Comparison of ENCODE assay signal across 21 cellular contexts in the genomic region with DNA sequence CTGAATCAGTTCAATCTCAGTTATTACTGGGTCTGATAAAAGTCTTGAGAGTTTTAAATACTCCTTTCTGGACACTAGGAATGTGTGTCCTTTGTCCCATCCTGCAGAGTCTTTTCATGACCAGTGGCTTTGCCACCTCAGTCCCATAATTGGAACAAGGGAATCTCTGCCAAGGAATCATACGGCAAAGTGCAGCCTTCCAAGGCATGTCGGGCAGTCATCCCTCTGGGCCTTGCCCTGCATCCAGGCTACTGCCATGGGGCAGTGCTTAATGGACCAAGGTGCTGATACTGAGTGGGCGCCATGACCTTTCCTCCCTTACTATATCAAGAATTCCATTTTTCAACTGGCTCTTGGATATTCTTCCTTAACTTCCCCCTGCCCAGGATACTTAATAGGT.
DNase-seq lines count a peak whose midpoint lies in the region; ATAC-seq and TF ChIP-seq lines count a peak whose summit lies in the region.
"Had no signal": no experiment of that assay in that cellular context is flagged by ENCODE, and none has a peak within 500 bp of the region (broad histone marks: within the 10 kb centered on the region; RNA-seq: fewer than 3 reads in every experiment).

No MANE protein-coding gene starts in this region.

- no peak overlapping the region for H2BK120ac ChIP-seq in neuronal stem cell (ENCODE audit: low read depth, low read length)

- WGBS in neuronal stem cell (ENCODE audit: extremely low coverage in 2 of 2, insufficient read length in 2 of 2, insufficient replicate concordance in 1 of 2), 2 donors: no CpG with 5 or more reads among the region's 3 CpGs

- no peak overlapping the region for H3K4ac ChIP-seq in neuronal stem cell (ENCODE audit: low read length)

- H3K18ac ChIP-seq in neuronal stem cell (ENCODE audit: low read length): peak overlapping the region; percentile 46

- H3K9me3 ChIP-seq in right atrium auricular region: no peaks in the 10 kb centered on the region
- H3K9me3 ChIP-seq in left ventricle myocardium inferior (replicated peaks): no peaks in the 10 kb centered on the region
- no peaks in the 10 kb centered on the region for H3K9me3 ChIP-seq in neuronal stem cell (replicated peaks in 1 of 2; ENCODE audit: control insufficient read depth in 2 of 2, insufficient read depth in 1 of 2, low read depth in 1 of 2, low read length in 2 of 2)
- H3K9me3 ChIP-seq: A549; BE2C; BLaER1 treated with 17β-estradiol and CSF1 and Interleukin-3, amounts not matched to agents 10 nM and 100 nM had no signal

- intact Hi-C loops in Right ventricle myocardium superior (cut with DNase I): no loop called here
- intact Hi-C loops in left ventricle myocardium inferior (cut with micrococcal nuclease): no loop called here

- H3K9ac ChIP-seq in neuronal stem cell (ENCODE audit: low read depth, low read length, poor library complexity): no peak overlapping the region
- H3K9ac ChIP-seq: BLaER1 treated with 17β-estradiol and CSF1 and Interleukin-3, amounts not matched to agents 10 nM and 100 nM had no signal

- H3K27ac ChIP-seq in right atrium auricular region: no peak overlapping the region
- H3K27ac ChIP-seq in left ventricle myocardium inferior (replicated peaks): peak overlapping the region; percentile 31
- H3K27ac ChIP-seq in neuronal stem cell (replicated peaks; ENCODE audit: low read length): no peak overlapping the region
- H3K27ac ChIP-seq: A549; BLaER1 treated with 17β-estradiol and CSF1 and Interleukin-3, amounts not matched to agents 10 nM and 100 nM had no signal

- H4K8ac ChIP-seq in neuronal stem cell (ENCODE audit: low read depth, low read length): no peak overlapping the region

- no peaks in the 10 kb centered on the region for H3K79me1 ChIP-seq in neuronal stem cell (ENCODE audit: low read depth, low read length)

- no peak overlapping the region for H2BK12ac ChIP-seq in neuronal stem cell (ENCODE audit: low read length)

- H2BK15ac ChIP-seq in neuronal stem cell (ENCODE audit: low read length): no peak overlapping the region

- DNase-seq in Right ventricle myocardium superior (no peak), right atrium auricular region (ENCODE audit: low spot score) (no peak), left ventricle myocardium inferior (no peak), neuronal stem cell (ENCODE audit: low spot score) (no peak), NOMO-1 (lab: John Stamatoyannopoulos, UW; ENCODE audit: unreplicated experiment in 2 of 2) (no peak), dermis blood vessel endothelial cell (no peak)
- DNase-seq: 8988T; ACHN; AML-193; BE2C; CD4-positive, alpha-beta T cell; CD8-positive, alpha-beta memory T cell; DMS 273 treated with DMSO at 0.1 percent for 48 hours; DMS79; GF-D8; GOT3; H7; HCEC 1CT had no signal

- no peak overlapping the region for H3K23ac ChIP-seq in neuronal stem cell (ENCODE audit: low read depth, low read length, poor library complexity)

- H3K4me2 ChIP-seq in neuronal stem cell (ENCODE audit: insufficient read depth, low read length, poor library complexity, severe bottlenecking): no peak overlapping the region
- H3K4me2 ChIP-seq: A549; BLaER1 treated with 17β-estradiol and CSF1 and Interleukin-3, amounts not matched to agents 10 nM and 100 nM had no signal

- H3K4me1 ChIP-seq in right atrium auricular region (peaks cover 0 to 6% of the 10 kb centered on the region in 2 donors), left ventricle myocardium inferior (peaks cover 28% of the 10 kb centered on the region), neuronal stem cell (ENCODE audit: control insufficient read depth in 2 of 2, insufficient read depth in 1 of 2, low read depth in 1 of 2, low read length in 2 of 2) (no peaks in the 10 kb centered on the region)
- H3K4me1 ChIP-seq: BE2C; BLaER1 treated with 17β-estradiol and CSF1 and Interleukin-3, amounts not matched to agents 10 nM and 100 nM had no signal

- no peak overlapping the region for H4K91ac ChIP-seq in neuronal stem cell (ENCODE audit: low read depth, low read length, poor library complexity)

- H2AFZ ChIP-seq in neuronal stem cell (ENCODE audit: low read length): no peak overlapping the region

- TF ChIP-seq CTCF in right atrium auricular region (IDR thresholded peaks at IDR 0.05): no peak
- TF ChIP-seq CTCF in left ventricle myocardium inferior (IDR thresholded peaks at IDR 0.05; ENCODE audit: borderline replicate concordance): no peak

- no peak overlapping the region for H2BK5ac ChIP-seq in neuronal stem cell (ENCODE audit: low read length)

- H3K4me3 ChIP-seq in right atrium auricular region: no peak overlapping the region
- H3K4me3 ChIP-seq in left ventricle myocardium inferior: no peak overlapping the region
- H3K4me3 ChIP-seq in neuronal stem cell (ENCODE audit: low read length in 2 of 2): no peak overlapping the region
- H3K4me3 ChIP-seq: A549; BLaER1 treated with 17β-estradiol and CSF1 and Interleukin-3, amounts not matched to agents 10 nM and 100 nM had no signal

- no peak overlapping the region for H3K14ac ChIP-seq in neuronal stem cell (ENCODE audit: low read length)

- H3K36me3 ChIP-seq in right atrium auricular region: no peaks in the 10 kb centered on the region
- no peaks in the 10 kb centered on the region for H3K36me3 ChIP-seq in left ventricle myocardium inferior
- H3K36me3 ChIP-seq in neuronal stem cell (replicated peaks in 1 of 2; ENCODE audit: control insufficient read depth in 2 of 2, insufficient read depth in 2 of 2, low read length in 2 of 2): no peaks in the 10 kb centered on the region
- H3K36me3 ChIP-seq: BE2C; BLaER1 treated with 17β-estradiol and CSF1 and Interleukin-3, amounts not matched to agents 10 nM and 100 nM had no signal

- H3K27me3 ChIP-seq in right atrium auricular region: no peaks in the 10 kb centered on the region
- H3K27me3 ChIP-seq in left ventricle myocardium inferior (ENCODE audit: low read depth): no peaks in the 10 kb centered on the region
- no peaks in the 10 kb centered on the region for H3K27me3 ChIP-seq in neuronal stem cell (ENCODE audit: control insufficient read depth in 3 of 3, insufficient read depth in 3 of 3, low read depth in 1 of 3, low read length in 3 of 3)
- H3K27me3 ChIP-seq: BE2C; BLaER1 treated with 17β-estradiol and CSF1 and Interleukin-3, amounts not matched to agents 10 nM and 100 nM had no signal

- no peak overlapping the region for H2AK5ac ChIP-seq in neuronal stem cell (ENCODE audit: low read depth, low read length)

- ATAC-seq in Right ventricle myocardium superior (ENCODE audit: poor library complexity) (peak; percentile 81), HG03354 (IDR thresholded peaks at IDR 0.05; ENCODE audit: poor library complexity, severe bottlenecking, unreplicated experiment) (no peak)
